In the genomic region with DNA sequence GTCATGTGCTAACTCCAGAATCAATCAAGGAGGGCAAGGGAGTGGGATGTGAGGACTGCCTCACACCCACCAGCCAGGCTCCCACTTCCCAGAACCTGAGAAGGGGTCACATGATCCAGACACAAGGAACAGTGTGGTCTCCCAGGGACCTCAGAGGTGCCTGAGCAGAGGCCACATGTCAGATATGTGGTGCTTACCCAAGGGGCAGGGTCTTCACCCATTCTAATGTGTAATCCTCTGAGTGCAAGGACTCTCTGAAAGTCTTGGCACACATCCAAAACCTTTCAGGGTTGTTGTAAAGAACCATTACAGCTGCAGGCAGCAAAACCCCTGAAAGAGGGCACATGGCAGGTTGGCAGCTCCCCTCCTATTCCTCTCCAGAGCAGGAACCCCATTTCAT, we compare ENCODE assay signal across 1 cellular context.
TF ChIP-seq lines count a peak whose summit lies in the region.

No MANE protein-coding gene starts in this region.

TF ChIP-seq in H1, 55 proteins besides CTCF, POLR2A, EP300 and RAD21 (continued from another document):
- TF ChIP-seq, protein P1, sequence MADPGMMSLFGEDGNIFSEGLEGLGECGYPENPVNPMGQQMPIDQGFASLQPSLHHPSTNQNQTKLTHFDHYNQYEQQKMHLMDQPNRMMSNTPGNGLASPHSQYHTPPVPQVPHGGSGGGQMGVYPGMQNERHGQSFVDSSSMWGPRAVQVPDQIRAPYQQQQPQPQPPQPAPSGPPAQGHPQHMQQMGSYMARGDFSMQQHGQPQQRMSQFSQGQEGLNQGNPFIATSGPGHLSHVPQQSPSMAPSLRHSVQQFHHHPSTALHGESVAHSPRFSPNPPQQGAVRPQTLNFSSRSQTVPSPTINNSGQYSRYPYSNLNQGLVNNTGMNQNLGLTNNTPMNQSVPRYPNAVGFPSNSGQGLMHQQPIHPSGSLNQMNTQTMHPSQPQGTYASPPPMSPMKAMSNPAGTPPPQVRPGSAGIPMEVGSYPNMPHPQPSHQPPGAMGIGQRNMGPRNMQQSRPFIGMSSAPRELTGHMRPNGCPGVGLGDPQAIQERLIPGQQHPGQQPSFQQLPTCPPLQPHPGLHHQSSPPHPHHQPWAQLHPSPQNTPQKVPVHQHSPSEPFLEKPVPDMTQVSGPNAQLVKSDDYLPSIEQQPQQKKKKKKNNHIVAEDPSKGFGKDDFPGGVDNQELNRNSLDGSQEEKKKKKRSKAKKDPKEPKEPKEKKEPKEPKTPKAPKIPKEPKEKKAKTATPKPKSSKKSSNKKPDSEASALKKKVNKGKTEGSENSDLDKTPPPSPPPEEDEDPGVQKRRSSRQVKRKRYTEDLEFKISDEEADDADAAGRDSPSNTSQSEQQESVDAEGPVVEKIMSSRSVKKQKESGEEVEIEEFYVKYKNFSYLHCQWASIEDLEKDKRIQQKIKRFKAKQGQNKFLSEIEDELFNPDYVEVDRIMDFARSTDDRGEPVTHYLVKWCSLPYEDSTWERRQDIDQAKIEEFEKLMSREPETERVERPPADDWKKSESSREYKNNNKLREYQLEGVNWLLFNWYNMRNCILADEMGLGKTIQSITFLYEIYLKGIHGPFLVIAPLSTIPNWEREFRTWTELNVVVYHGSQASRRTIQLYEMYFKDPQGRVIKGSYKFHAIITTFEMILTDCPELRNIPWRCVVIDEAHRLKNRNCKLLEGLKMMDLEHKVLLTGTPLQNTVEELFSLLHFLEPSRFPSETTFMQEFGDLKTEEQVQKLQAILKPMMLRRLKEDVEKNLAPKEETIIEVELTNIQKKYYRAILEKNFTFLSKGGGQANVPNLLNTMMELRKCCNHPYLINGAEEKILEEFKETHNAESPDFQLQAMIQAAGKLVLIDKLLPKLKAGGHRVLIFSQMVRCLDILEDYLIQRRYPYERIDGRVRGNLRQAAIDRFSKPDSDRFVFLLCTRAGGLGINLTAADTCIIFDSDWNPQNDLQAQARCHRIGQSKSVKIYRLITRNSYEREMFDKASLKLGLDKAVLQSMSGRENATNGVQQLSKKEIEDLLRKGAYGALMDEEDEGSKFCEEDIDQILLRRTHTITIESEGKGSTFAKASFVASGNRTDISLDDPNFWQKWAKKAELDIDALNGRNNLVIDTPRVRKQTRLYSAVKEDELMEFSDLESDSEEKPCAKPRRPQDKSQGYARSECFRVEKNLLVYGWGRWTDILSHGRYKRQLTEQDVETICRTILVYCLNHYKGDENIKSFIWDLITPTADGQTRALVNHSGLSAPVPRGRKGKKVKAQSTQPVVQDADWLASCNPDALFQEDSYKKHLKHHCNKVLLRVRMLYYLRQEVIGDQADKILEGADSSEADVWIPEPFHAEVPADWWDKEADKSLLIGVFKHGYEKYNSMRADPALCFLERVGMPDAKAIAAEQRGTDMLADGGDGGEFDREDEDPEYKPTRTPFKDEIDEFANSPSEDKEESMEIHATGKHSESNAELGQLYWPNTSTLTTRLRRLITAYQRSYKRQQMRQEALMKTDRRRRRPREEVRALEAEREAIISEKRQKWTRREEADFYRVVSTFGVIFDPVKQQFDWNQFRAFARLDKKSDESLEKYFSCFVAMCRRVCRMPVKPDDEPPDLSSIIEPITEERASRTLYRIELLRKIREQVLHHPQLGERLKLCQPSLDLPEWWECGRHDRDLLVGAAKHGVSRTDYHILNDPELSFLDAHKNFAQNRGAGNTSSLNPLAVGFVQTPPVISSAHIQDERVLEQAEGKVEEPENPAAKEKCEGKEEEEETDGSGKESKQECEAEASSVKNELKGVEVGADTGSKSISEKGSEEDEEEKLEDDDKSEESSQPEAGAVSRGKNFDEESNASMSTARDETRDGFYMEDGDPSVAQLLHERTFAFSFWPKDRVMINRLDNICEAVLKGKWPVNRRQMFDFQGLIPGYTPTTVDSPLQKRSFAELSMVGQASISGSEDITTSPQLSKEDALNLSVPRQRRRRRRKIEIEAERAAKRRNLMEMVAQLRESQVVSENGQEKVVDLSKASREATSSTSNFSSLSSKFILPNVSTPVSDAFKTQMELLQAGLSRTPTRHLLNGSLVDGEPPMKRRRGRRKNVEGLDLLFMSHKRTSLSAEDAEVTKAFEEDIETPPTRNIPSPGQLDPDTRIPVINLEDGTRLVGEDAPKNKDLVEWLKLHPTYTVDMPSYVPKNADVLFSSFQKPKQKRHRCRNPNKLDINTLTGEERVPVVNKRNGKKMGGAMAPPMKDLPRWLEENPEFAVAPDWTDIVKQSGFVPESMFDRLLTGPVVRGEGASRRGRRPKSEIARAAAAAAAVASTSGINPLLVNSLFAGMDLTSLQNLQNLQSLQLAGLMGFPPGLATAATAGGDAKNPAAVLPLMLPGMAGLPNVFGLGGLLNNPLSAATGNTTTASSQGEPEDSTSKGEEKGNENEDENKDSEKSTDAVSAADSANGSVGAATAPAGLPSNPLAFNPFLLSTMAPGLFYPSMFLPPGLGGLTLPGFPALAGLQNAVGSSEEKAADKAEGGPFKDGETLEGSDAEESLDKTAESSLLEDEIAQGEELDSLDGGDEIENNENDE (IDR thresholded peaks at IDR 0.05; ENCODE audit: insufficient replicate concordance, low read length), result no peak
- TF ChIP-seq SAP30 (IDR thresholded peaks at IDR 0.05; ENCODE audit: insufficient read depth, insufficient replicate concordance, low read length), result no peak
- no peak for TF ChIP-seq BRCA1 (IDR thresholded peaks at IDR 0.05; ENCODE audit: low read depth, low read length)
- no peak for TF ChIP-seq JUND (IDR thresholded peaks at IDR 0.05; ENCODE audit: low read length)
- no peak for TF ChIP-seq KDM5A (IDR thresholded peaks at IDR 0.05; ENCODE audit: low read length)
- TF ChIP-seq NANOG (IDR thresholded peaks at IDR 0.05; ENCODE audit: insufficient read depth, low read depth, low read length, poor library complexity, severe bottlenecking), result no peak
- TF ChIP-seq TAF1 (IDR thresholded peaks at IDR 0.05; ENCODE audit: low read depth, low read length), result no peak
- TF ChIP-seq KDM4A (IDR thresholded peaks at IDR 0.05; ENCODE audit: low read depth, low read length, severe bottlenecking), result no peak
- TF ChIP-seq SRF (IDR thresholded peaks at IDR 0.05; ENCODE audit: low read depth, low read length), result no peak
- no peak for TF ChIP-seq SUZ12 (IDR thresholded peaks at IDR 0.05; ENCODE audit: low read length)
- TF ChIP-seq, protein P2, sequence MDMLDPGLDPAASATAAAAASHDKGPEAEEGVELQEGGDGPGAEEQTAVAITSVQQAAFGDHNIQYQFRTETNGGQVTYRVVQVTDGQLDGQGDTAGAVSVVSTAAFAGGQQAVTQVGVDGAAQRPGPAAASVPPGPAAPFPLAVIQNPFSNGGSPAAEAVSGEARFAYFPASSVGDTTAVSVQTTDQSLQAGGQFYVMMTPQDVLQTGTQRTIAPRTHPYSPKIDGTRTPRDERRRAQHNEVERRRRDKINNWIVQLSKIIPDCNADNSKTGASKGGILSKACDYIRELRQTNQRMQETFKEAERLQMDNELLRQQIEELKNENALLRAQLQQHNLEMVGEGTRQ (IDR thresholded peaks at IDR 0.05; ENCODE audit: low read length), result no peak
